Comparison of ENCODE assay signal across 15 cellular contexts in the genomic region with DNA sequence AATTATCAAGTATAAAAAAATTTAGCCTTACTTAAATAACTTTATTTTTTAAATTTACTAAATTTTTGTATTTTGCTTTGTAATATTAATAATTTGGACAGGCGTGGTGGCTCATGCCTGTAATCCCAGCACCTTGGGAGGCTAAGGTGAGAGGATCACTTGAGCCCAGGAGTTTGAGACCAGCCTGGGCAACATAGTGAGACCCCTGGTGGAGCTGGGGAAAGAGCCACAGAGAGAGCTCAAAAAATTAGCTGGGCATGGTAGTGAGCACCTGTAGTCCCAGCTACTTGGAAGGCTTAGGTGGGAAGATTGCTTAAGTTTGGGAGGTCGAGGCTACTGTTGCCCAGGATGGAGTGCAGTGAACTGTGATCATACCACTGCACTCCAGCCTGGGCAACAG.
"Had no signal": no experiment of that assay in that cellular context is flagged by ENCODE, and none has a peak within 500 bp of the region (broad histone marks: within the 10 kb centered on the region; RNA-seq: fewer than 3 reads in every experiment).

No MANE protein-coding gene starts in this region.

- H3K9me3 Mint-ChIP-seq: activated T-helper 2 cell treated with anti-CD3 and anti-CD28 coated beads, Interferon-gamma antibody, Interleukin-2, Interleukin-4, amounts not matched to agents 10 μg/mL and 5 μg/mL and 100 μg/mL, durations not matched to agents 14 hours and 24 hours and 36 hours; immature natural killer cell; naive B cell had no signal

- DNase-seq: activated CD4-positive, alpha-beta T cell treated with anti-CD3 and anti-CD28 coated beads, Interleukin-2, amount 50 U/mL, for 1 hour; activated T-cell treated with anti-CD3 and anti-CD28 coated beads for 4 hours; effector CD8-positive, alpha-beta T cell; immature natural killer cell; left cardiac atrium; naive B cell; retina; stimulated activated CD4-positive, alpha-beta T cell treated with anti-CD3 and anti-CD28 coated beads, Interleukin-4, amount 100 ng/mL, for 4 hours; stomach; T-helper 17 cell had no signal

- H3K36me3 Mint-ChIP-seq: activated naive CD8-positive, alpha-beta T cell; immature natural killer cell; naive B cell had no signal

- H3K79me2 ChIP-seq: parathyroid adenoma had no signal

- H3K4me3 ChIP-seq: coronary artery, stomach, thoracic aorta had no signal

- H2AFZ ChIP-seq: parathyroid adenoma had no signal

- H3K9me3 ChIP-seq: stomach, thoracic aorta had no signal

- H3K4me3 Mint-ChIP-seq: activated naive CD8-positive, alpha-beta T cell; immature natural killer cell; naive B cell; T-helper 17 cell had no signal

- H3K4me1 ChIP-seq: parathyroid adenoma had no signal

- H3K27ac ChIP-seq: coronary artery, parathyroid adenoma, stomach, thoracic aorta had no signal

- H3K27ac Mint-ChIP-seq: activated naive CD8-positive, alpha-beta T cell; activated T-helper 2 cell treated with anti-CD3 and anti-CD28 coated beads, Interferon-gamma antibody, Interleukin-2, Interleukin-4, amounts not matched to agents 10 μg/mL and 5 μg/mL and 100 μg/mL, durations not matched to agents 14 hours and 24 hours and 36 hours; immature natural killer cell; naive B cell; T-helper 17 cell had no signal

- ATAC-seq: left cardiac atrium, T-helper 17 cell had no signal

- H3K36me3 ChIP-seq: stomach, thoracic aorta had no signal

- H3K9ac ChIP-seq: parathyroid adenoma had no signal

- H3K27me3 Mint-ChIP-seq: activated naive CD8-positive, alpha-beta T cell; naive B cell; T-helper 17 cell had no signal

- H3K27me3 ChIP-seq: stomach had no signal
